8 cellular contexts compared by ENCODE assay signal in the genomic region with DNA sequence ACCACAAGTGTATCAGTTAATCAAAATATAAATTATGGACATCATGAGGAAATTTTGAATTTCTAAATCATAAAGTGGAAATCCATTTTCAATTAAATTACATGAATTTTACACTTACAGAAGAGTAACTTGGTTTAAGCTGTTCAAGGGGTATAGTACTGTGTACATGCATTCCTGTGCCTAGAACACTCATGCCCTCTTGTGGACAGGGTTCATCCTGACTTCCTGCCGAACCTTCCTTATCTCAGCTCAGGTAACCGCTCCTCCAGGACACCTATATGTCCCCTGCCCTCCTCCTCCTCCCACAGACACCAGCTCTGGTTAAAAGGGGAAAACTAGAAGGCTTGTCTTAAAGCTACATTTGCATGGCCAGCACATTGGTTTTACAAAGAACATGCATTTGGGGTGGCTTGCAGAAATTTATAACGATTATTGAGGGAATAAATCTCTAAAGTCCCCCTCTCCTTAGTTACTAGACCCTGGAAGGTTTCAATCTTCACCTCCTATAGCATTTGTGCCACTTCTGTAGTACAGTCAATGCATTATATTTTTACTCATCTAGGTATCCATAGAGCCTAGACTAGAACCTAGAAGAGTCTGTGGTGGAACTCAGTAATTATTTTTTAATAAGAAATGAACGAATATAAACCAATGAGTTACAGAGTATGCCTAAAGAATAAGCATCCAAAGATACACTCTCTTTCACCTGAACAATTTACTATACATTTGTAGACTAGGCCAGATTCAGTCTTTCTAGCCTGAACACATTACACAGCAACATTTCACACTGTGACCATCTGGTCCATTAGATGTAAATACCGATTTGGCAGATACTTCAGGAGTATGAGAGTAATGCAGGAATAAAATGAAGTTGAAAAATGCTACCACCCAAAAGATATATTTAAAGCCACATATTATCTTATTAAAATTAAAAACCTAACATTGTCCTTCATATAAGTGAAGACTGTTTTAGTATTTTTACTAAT.
DNase-seq lines count a peak whose midpoint lies in the region; ATAC-seq and TF ChIP-seq lines count a peak whose summit lies in the region.

No MANE protein-coding gene starts in this region.

- in situ Hi-C loops in gastrocnemius medialis (cut with MboI; ENCODE audit: low sequenced_read_pairs in 4 of 4), result no loop called here

- H3K4me1 Mint-ChIP-seq in neural crest cell, result peaks cover 3% of the 10 kb centered on the region
- no peaks in the 10 kb centered on the region for H3K4me1 Mint-ChIP-seq in activated CD4-positive, alpha-beta memory T cell treated with anti-CD3 and anti-CD28 coated beads for 36 hours (ENCODE audit: low read depth)

- TF ChIP-seq CTCF in neural crest cell (conservative IDR thresholded peaks at IDR 0.05), result peak; percentile 75
- TF ChIP-seq CTCF in gastrocnemius medialis (IDR thresholded peaks at IDR 0.05 in 4 of 5, conservative IDR thresholded peaks at IDR 0.05 in 1 of 5), result peak in 2 of 5 experiments; percentile 28 to 39

- H3K27ac ChIP-seq in gastrocnemius medialis, result no peak overlapping the region

- H3K27ac Mint-ChIP-seq in neural crest cell (ENCODE audit: unreplicated experiment), result no peak overlapping the region
- H3K27ac Mint-ChIP-seq in activated CD4-positive, alpha-beta memory T cell treated with anti-CD3 and anti-CD28 coated beads for 36 hours, result no peak overlapping the region

- H3K27me3 ChIP-seq in gastrocnemius medialis, result no peaks in the 10 kb centered on the region

- H3K4me1 ChIP-seq in gastrocnemius medialis, result no peaks in the 10 kb centered on the region

- H3K4me3 ChIP-seq in gastrocnemius medialis, result no peak overlapping the region

- H3K27me3 Mint-ChIP-seq in neural crest cell (ENCODE audit: low read depth), result no peaks in the 10 kb centered on the region
- no peaks in the 10 kb centered on the region for H3K27me3 Mint-ChIP-seq in activated CD4-positive, alpha-beta memory T cell treated with anti-CD3 and anti-CD28 coated beads for 36 hours

- DNase-seq in Daoy (ENCODE audit: low read depth), result peak; percentile 53
- peak; percentile 29 for DNase-seq in NCI-H526 treated with DMSO at 0.1 percent for 48 hours (lab: John Stamatoyannopoulos, UW)
- peak; percentile 50 for DNase-seq in cerebellum (ENCODE audit: low spot score)
- peak; percentile 18 for DNase-seq in neural crest cell (ENCODE audit: low read depth, low spot score)
- DNase-seq in activated CD4-positive, alpha-beta memory T cell treated with anti-CD3 and anti-CD28 coated beads for 36 hours, result no peak
- no peak for DNase-seq in gastrocnemius medialis

- H3K4me3 Mint-ChIP-seq in neural crest cell, result no peak overlapping the region
- no peak overlapping the region for H3K4me3 Mint-ChIP-seq in activated CD4-positive, alpha-beta memory T cell treated with anti-CD3 and anti-CD28 coated beads for 36 hours

- H3K36me3 Mint-ChIP-seq in neural crest cell (ENCODE audit: low read depth), result peaks cover 6% of the 10 kb centered on the region
- no peaks in the 10 kb centered on the region for H3K36me3 Mint-ChIP-seq in activated CD4-positive, alpha-beta memory T cell treated with anti-CD3 and anti-CD28 coated beads for 36 hours

- intact Hi-C loops in activated CD4-positive, alpha-beta memory T cell treated with anti-CD3 and anti-CD28 coated beads for 36 hours (cut with micrococcal nuclease), result loop anchor here (10.0 kb wide), 1 partner anchor 1200 kb away; no protein-coding TSS in a partner anchor
- intact Hi-C loops in gastrocnemius medialis (cut with DNase I; ENCODE audit: low total_unique reads), result no loop called here

- POLR2A ChIA-PET in activated CD4-positive, alpha-beta memory T cell treated with anti-CD3 and anti-CD28 coated beads for 36 hours (lab: Charles Lee), result no interaction called here

- no peak for TF ChIP-seq POLR2A in gastrocnemius medialis (IDR thresholded peaks at IDR 0.05)

- peaks cover 8% of the 10 kb centered on the region for H3K9me3 Mint-ChIP-seq in neural crest cell
- H3K9me3 Mint-ChIP-seq in activated CD4-positive, alpha-beta memory T cell treated with anti-CD3 and anti-CD28 coated beads for 36 hours, result peaks cover 12% of the 10 kb centered on the region

- no peaks in the 10 kb centered on the region for H3K36me3 ChIP-seq in gastrocnemius medialis

- CTCF ChIA-PET in activated CD4-positive, alpha-beta memory T cell treated with anti-CD3 and anti-CD28 coated beads for 36 hours (lab: Charles Lee), result no interaction called here

- ATAC-seq in GM19438 (IDR thresholded peaks at IDR 0.05; ENCODE audit: low read depth, unreplicated experiment) (peak; percentile 89), HG03460 (IDR thresholded peaks at IDR 0.05; ENCODE audit: unreplicated experiment) (peak; percentile 83), gastrocnemius medialis (no peak)

- no peaks in the 10 kb centered on the region for H3K9me3 ChIP-seq in gastrocnemius medialis

Comparison
In these comparisons a context has a peak if more than half of its experiments do, and no peak if none do; other contexts are left out.
1. DNase-seq: peak in Daoy (single experiment), NCI-H526 treated with DMSO at 0.1 percent for 48 hours (single experiment), cerebellum (single experiment) and neural crest cell (single experiment); none in activated CD4-positive, alpha-beta memory T cell treated with anti-CD3 and anti-CD28 coated beads for 36 hours (single experiment) and gastrocnemius medialis (0 of 2).
2. ATAC-seq: peak in GM19438 (single experiment) and HG03460 (single experiment); none in gastrocnemius medialis (0 of 2).